ENCODE assay signal across 12 cellular contexts in genomic region chr15:59645812-59646211, GRCh38. TPM values are rescaled to one million over a fixed set of nuclear protein-coding genes. Genes with fewer than 3 reads are reported as not detected.
"Had no signal": no experiment of that assay in that cellular context is flagged by ENCODE, and none has a peak within 500 bp of the region (broad histone marks: within the 10 kb centered on the region; RNA-seq: fewer than 3 reads in every experiment).

No MANE protein-coding gene starts in this region.

RNA-seq across cellular contexts. Expression of gene GCNT3, which starts 34.2 kb away (rescaled TPM):
- total RNA-seq: activated naive CD4-positive, alpha-beta T cell treated with anti-CD3 and anti-CD28 coated beads for 36 hours; activated naive CD4-positive, alpha-beta T cell treated with anti-CD3 and anti-CD28 coated beads, Interleukin-2, amount 50 U/mL, for 72 hours; activated naive CD8-positive, alpha-beta T cell treated with anti-CD3 and anti-CD28 coated beads for 36 hours; activated naive CD8-positive, alpha-beta T cell treated with anti-CD3 and anti-CD28 coated beads, Interleukin-2, amount 10 ng/mL, durations not matched to agents 7 days and 5 days; activated T-cell treated with anti-CD3 and anti-CD28 coated beads, Interleukin-2, amount 50 U/mL, for 72 hours; activated T-helper 1 cell treated with anti-CD3 and anti-CD28 coated beads, Interleukin-12 subunit alpha, Interleukin-12 subunit beta, Interleukin-2, Interleukin-4 antibody, amounts not matched to agents 30 ng/mL and 10 ng/mL and 1 ng/mL, durations not matched to agents 14 hours and 24 hours and 36 hours; activated T-helper 17 cell treated with anti-CD3 and anti-CD28 coated beads, Interleukin-2, amount 50 U/mL, for 72 hours; activated T-helper 2 cell treated with anti-CD3 and anti-CD28 coated beads, Interferon-gamma antibody, Interleukin-2, Interleukin-4, amounts not matched to agents 10 μg/mL and 5 μg/mL and 100 μg/mL, durations not matched to agents 14 hours and 24 hours and 36 hours; aorta; ascending aorta; cardiac muscle cell; cardiac septum had no signal
